In the genomic region with DNA sequence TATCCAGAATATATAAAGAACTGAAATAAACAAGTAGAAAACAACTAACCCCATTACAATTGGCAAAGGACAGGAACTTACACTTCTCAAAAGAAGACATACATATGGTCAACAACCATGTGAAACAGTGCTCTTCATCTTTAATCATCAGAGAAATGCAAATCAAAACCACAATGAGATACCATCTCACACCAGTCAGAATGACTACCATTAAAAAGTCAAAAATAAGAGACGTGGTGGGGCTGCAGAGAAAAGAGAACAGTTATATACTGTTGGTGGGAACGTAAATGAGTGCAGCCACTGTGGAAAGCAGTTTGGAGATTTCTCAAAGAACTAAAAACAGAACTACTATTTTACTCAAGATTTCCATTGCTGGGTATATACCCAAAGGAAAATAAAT, we compare ENCODE assay signal across 21 cellular contexts.
DNase-seq lines count a peak whose midpoint lies in the region; ATAC-seq and TF ChIP-seq lines count a peak whose summit lies in the region.
"Had no signal": no experiment of that assay in that cellular context is flagged by ENCODE, and none has a peak within 500 bp of the region (broad histone marks: within the 10 kb centered on the region; RNA-seq: fewer than 3 reads in every experiment).

No MANE protein-coding gene starts in this region.

- no peaks in the 10 kb centered on the region for H3K36me3 ChIP-seq in left ventricle myocardium inferior
- H3K36me3 ChIP-seq: brain microvascular endothelial cell, MG63, stomach had no signal

- peaks cover 7% of the 10 kb centered on the region for H3K9me3 Mint-ChIP-seq in activated CD8-positive, alpha-beta memory T cell treated with anti-CD3 and anti-CD28 coated beads, Interleukin-2, amount 10 ng/mL, durations not matched to agents 7 days and 5 days (ENCODE audit: low read depth)
- H3K9me3 Mint-ChIP-seq: activated naive CD8-positive, alpha-beta T cell treated with anti-CD3 and anti-CD28 coated beads, Interleukin-2, amount 10 ng/mL, durations not matched to agents 7 days and 5 days; CD4-positive, alpha-beta T cell had no signal

- H3K9me3 ChIP-seq in left ventricle myocardium inferior (replicated peaks): no peaks in the 10 kb centered on the region
- H3K9me3 ChIP-seq: MG63 had no signal

- no peak overlapping the region for H3K27ac Mint-ChIP-seq in activated CD8-positive, alpha-beta memory T cell treated with anti-CD3 and anti-CD28 coated beads, Interleukin-2, amount 10 ng/mL, durations not matched to agents 7 days and 5 days
- H3K27ac Mint-ChIP-seq: activated naive CD8-positive, alpha-beta T cell treated with anti-CD3 and anti-CD28 coated beads, Interleukin-2, amount 10 ng/mL, durations not matched to agents 7 days and 5 days; CD4-positive, alpha-beta T cell had no signal

- no peaks in the 10 kb centered on the region for H3K27me3 ChIP-seq in left ventricle myocardium inferior (ENCODE audit: low read depth)
- H3K27me3 ChIP-seq: brain microvascular endothelial cell, MG63, stomach had no signal

- CTCF ChIA-PET in activated CD8-positive, alpha-beta memory T cell treated with anti-CD3 and anti-CD28 coated beads, Interleukin-2, amount 10 ng/mL, durations not matched to agents 7 days and 5 days (lab: Charles Lee): no interaction called here

- H3K4me3 ChIP-seq in foreskin fibroblast (ENCODE audit: low read depth in 1 of 2, low read length in 2 of 2): no peak overlapping the region
- no peak overlapping the region for H3K4me3 ChIP-seq in left ventricle myocardium inferior
- H3K4me3 ChIP-seq: coronary artery, MG63, stomach had no signal

- TF ChIP-seq CTCF in foreskin fibroblast (IDR thresholded peaks at IDR 0.05; ENCODE audit: low read depth, low read length): no peak
- no peak for TF ChIP-seq CTCF in left ventricle myocardium inferior (IDR thresholded peaks at IDR 0.05; ENCODE audit: borderline replicate concordance)

- DNase-seq in foreskin fibroblast (no peak), left ventricle myocardium inferior (no peak)
- no peak for DNase-seq in activated naive CD4-positive, alpha-beta T cell treated with Interleukin-2 at 50 U/mL for 16 hours
- DNase-seq in activated CD8-positive, alpha-beta memory T cell treated with anti-CD3 and anti-CD28 coated beads, Interleukin-2, amount 10 ng/mL, durations not matched to agents 7 days and 5 days: no peak
- DNase-seq: activated CD4-positive, alpha-beta T cell treated with anti-CD3 and anti-CD28 coated beads, Interleukin-2, amount 50 U/mL, for 4 hours; activated naive CD8-positive, alpha-beta T cell treated with anti-CD3 and anti-CD28 coated beads, Interleukin-2, amount 10 ng/mL, durations not matched to agents 7 days and 5 days; activated T-cell treated with anti-CD3 and anti-CD28 coated beads, Interleukin-2, amount 50 U/mL, for 48 hours; brain microvascular endothelial cell; CD4-positive, alpha-beta T cell; hippocampal formation; MG63; NCI-H1436 treated with DMSO at 0.1 percent for 48 hours; NCI-H2171 treated with DMSO at 0.1 percent for 48 hours; RPMI8226; stomach had no signal

- H3K36me3 Mint-ChIP-seq in activated CD8-positive, alpha-beta memory T cell treated with anti-CD3 and anti-CD28 coated beads, Interleukin-2, amount 10 ng/mL, durations not matched to agents 7 days and 5 days: no peaks in the 10 kb centered on the region
- H3K36me3 Mint-ChIP-seq: activated naive CD8-positive, alpha-beta T cell treated with anti-CD3 and anti-CD28 coated beads, Interleukin-2, amount 10 ng/mL, durations not matched to agents 7 days and 5 days had no signal

- H3K27ac ChIP-seq in left ventricle myocardium inferior (replicated peaks): no peak overlapping the region
- H3K27ac ChIP-seq: brain microvascular endothelial cell, coronary artery, stomach had no signal

- H3K27me3 Mint-ChIP-seq in activated CD8-positive, alpha-beta memory T cell treated with anti-CD3 and anti-CD28 coated beads, Interleukin-2, amount 10 ng/mL, durations not matched to agents 7 days and 5 days: no peaks in the 10 kb centered on the region
- H3K27me3 Mint-ChIP-seq: activated naive CD8-positive, alpha-beta T cell treated with anti-CD3 and anti-CD28 coated beads, Interleukin-2, amount 10 ng/mL, durations not matched to agents 7 days and 5 days; CD4-positive, alpha-beta T cell had no signal

- intact Hi-C loops in left ventricle myocardium inferior (cut with micrococcal nuclease): no loop called here

- ATAC-seq in GM18498 (IDR thresholded peaks at IDR 0.05; ENCODE audit: unreplicated experiment) (peak; percentile 60), GM18870 (IDR thresholded peaks at IDR 0.05; ENCODE audit: unreplicated experiment) (peak; percentile 59), HG02678 (IDR thresholded peaks at IDR 0.05; ENCODE audit: unreplicated experiment) (peak; percentile 49), HG03520 (IDR thresholded peaks at IDR 0.05; ENCODE audit: unreplicated experiment) (peak; percentile 49)
- ATAC-seq in activated CD8-positive, alpha-beta memory T cell treated with anti-CD3 and anti-CD28 coated beads, Interleukin-2, amount 10 ng/mL, durations not matched to agents 7 days and 5 days: no peak
- ATAC-seq: HepG2 had no signal

- H3K4me1 ChIP-seq in left ventricle myocardium inferior: no peaks in the 10 kb centered on the region
- H3K4me1 ChIP-seq: stomach had no signal

- H3K4me3 Mint-ChIP-seq in activated CD8-positive, alpha-beta memory T cell treated with anti-CD3 and anti-CD28 coated beads, Interleukin-2, amount 10 ng/mL, durations not matched to agents 7 days and 5 days: no peak overlapping the region
- H3K4me3 Mint-ChIP-seq: activated naive CD8-positive, alpha-beta T cell treated with anti-CD3 and anti-CD28 coated beads, Interleukin-2, amount 10 ng/mL, durations not matched to agents 7 days and 5 days; CD4-positive, alpha-beta T cell had no signal

- peaks cover 6% of the 10 kb centered on the region for H3K4me1 Mint-ChIP-seq in activated CD8-positive, alpha-beta memory T cell treated with anti-CD3 and anti-CD28 coated beads, Interleukin-2, amount 10 ng/mL, durations not matched to agents 7 days and 5 days
- H3K4me1 Mint-ChIP-seq: activated naive CD8-positive, alpha-beta T cell treated with anti-CD3 and anti-CD28 coated beads, Interleukin-2, amount 10 ng/mL, durations not matched to agents 7 days and 5 days had no signal
